ENCODE assay signal across 1 cellular context in the genomic region with DNA sequence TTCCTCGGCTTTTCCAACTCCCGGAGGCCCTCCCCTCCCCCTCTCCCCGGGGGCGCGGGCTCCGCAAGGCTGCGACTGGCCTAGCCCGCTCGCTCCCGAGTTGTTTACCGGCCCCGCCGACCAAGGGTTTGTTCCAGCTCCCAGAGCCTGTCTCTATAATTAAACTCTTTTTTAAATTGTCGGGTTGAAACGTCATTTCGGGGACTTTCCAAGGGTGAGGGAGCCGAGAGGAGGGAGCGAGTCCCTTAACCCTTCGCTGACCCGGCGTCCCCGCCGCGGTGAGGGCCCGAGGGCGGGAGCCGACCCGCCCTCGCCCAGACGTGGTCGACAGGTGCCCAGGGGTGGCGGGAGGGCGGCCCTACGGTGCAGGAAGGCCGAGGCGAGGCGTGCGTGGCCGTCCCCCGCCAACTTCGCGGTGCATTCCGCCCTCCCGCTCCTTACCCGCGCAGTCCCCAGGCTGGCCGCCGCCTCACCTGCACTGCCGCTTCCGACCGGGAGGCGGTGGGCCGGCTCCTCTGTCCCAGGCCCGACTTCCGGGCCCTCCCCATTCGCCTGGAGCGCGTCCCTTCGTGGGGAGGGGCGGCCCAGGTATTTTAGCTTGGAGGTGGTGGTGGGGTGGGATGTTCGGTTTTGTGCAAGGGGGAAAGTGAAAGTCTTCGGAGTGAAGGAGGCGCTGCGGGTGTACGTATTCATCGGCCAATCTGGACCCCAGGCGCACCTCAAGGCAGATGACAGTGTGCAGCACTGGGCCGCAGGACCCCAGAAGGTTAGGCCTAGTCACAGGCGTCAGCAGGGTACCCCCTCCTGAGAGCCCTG.
TF ChIP-seq lines count a peak whose summit lies in the region.

No MANE protein-coding gene starts in this region.

TF ChIP-seq in HEK293, 187 proteins besides CTCF, POLR2A, EP300 and RAD21 (continued from another document and continues in another):
- TF ChIP-seq, protein P1, sequence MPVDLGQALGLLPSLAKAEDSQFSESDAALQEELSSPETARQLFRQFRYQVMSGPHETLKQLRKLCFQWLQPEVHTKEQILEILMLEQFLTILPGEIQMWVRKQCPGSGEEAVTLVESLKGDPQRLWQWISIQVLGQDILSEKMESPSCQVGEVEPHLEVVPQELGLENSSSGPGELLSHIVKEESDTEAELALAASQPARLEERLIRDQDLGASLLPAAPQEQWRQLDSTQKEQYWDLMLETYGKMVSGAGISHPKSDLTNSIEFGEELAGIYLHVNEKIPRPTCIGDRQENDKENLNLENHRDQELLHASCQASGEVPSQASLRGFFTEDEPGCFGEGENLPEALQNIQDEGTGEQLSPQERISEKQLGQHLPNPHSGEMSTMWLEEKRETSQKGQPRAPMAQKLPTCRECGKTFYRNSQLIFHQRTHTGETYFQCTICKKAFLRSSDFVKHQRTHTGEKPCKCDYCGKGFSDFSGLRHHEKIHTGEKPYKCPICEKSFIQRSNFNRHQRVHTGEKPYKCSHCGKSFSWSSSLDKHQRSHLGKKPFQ (tag by site-specific recombination; IDR thresholded peaks at IDR 0.05): no peak
- no peak for TF ChIP-seq ZSCAN16 (tag by site-specific recombination; IDR thresholded peaks at IDR 0.05)
- TF ChIP-seq ZNF777 (tag by site-specific recombination; IDR thresholded peaks at IDR 0.05; ENCODE audit: borderline replicate concordance): 0 out of 2 replicates have a peak, but pooled peaks have one; percentile 33
- peak; percentile 84 for TF ChIP-seq ZFHX2 (tag by site-specific recombination; conservative IDR thresholded peaks at IDR 0.05)
- no peak for TF ChIP-seq HOXC10 (CRISPR knock-in tag; IDR thresholded peaks at IDR 0.05)
- peak; percentile 14; the same call in 1 of the 2 replicates for TF ChIP-seq KLF9 (tag by site-specific recombination; IDR thresholded peaks at IDR 0.05; ENCODE audit: low read depth)
- TF ChIP-seq MZF1 (tag by site-specific recombination; IDR thresholded peaks at IDR 0.05; ENCODE audit: borderline replicate concordance): no peak
- TF ChIP-seq BCL11B (tag by site-specific recombination; IDR thresholded peaks at IDR 0.05; ENCODE audit: low read depth): peak; percentile 15; the same call in 1 of the 2 replicates
- peak; percentile 86 for TF ChIP-seq ZEB2 (tag by site-specific recombination; IDR thresholded peaks at IDR 0.05)
- peak; percentile 58; the same call in 1 of the 2 replicates for TF ChIP-seq WT1 (tag by site-specific recombination; IDR thresholded peaks at IDR 0.05)
- 0 out of 2 replicates have a peak, but pooled peaks have one; percentile 68 for TF ChIP-seq GLI4 (tag by site-specific recombination; IDR thresholded peaks at IDR 0.05)
- peak; percentile 34; the same call in 1 of the 2 replicates for TF ChIP-seq KLF1 (tag by site-specific recombination; IDR thresholded peaks at IDR 0.05)
- TF ChIP-seq, protein P2, sequence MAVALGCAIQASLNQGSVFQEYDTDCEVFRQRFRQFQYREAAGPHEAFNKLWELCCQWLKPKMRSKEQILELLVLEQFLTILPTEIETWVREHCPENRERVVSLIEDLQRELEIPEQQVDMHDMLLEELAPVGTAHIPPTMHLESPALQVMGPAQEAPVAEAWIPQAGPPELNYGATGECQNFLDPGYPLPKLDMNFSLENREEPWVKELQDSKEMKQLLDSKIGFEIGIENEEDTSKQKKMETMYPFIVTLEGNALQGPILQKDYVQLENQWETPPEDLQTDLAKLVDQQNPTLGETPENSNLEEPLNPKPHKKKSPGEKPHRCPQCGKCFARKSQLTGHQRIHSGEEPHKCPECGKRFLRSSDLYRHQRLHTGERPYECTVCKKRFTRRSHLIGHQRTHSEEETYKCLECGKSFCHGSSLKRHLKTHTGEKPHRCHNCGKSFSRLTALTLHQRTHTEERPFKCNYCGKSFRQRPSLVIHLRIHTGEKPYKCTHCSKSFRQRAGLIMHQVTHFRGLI (tag by site-specific recombination; IDR thresholded peaks at IDR 0.05): peak; percentile 39; the same call in 1 of the 2 replicates
- peak; percentile 74 for TF ChIP-seq IKZF3 (tag by site-specific recombination; IDR thresholded peaks at IDR 0.05)
- 0 out of 2 replicates have a peak, but pooled peaks have one; percentile 22 for TF ChIP-seq ZNF610 (tag by site-specific recombination; IDR thresholded peaks at IDR 0.05; ENCODE audit: borderline replicate concordance)
- peak; percentile 85 for TF ChIP-seq ZNF341 (tag by site-specific recombination; IDR thresholded peaks at IDR 0.05; ENCODE audit: low read depth)
- TF ChIP-seq EGR2 (tag by site-specific recombination; IDR thresholded peaks at IDR 0.05; ENCODE audit: low read depth): peak; percentile 77
- TF ChIP-seq ZNF501 (tag by site-specific recombination; IDR thresholded peaks at IDR 0.05): 0 out of 2 replicates have a peak, but pooled peaks have one; percentile 4
- no peak for TF ChIP-seq ZNF658 (tag by site-specific recombination; IDR thresholded peaks at IDR 0.05)
- TF ChIP-seq, protein P3, sequence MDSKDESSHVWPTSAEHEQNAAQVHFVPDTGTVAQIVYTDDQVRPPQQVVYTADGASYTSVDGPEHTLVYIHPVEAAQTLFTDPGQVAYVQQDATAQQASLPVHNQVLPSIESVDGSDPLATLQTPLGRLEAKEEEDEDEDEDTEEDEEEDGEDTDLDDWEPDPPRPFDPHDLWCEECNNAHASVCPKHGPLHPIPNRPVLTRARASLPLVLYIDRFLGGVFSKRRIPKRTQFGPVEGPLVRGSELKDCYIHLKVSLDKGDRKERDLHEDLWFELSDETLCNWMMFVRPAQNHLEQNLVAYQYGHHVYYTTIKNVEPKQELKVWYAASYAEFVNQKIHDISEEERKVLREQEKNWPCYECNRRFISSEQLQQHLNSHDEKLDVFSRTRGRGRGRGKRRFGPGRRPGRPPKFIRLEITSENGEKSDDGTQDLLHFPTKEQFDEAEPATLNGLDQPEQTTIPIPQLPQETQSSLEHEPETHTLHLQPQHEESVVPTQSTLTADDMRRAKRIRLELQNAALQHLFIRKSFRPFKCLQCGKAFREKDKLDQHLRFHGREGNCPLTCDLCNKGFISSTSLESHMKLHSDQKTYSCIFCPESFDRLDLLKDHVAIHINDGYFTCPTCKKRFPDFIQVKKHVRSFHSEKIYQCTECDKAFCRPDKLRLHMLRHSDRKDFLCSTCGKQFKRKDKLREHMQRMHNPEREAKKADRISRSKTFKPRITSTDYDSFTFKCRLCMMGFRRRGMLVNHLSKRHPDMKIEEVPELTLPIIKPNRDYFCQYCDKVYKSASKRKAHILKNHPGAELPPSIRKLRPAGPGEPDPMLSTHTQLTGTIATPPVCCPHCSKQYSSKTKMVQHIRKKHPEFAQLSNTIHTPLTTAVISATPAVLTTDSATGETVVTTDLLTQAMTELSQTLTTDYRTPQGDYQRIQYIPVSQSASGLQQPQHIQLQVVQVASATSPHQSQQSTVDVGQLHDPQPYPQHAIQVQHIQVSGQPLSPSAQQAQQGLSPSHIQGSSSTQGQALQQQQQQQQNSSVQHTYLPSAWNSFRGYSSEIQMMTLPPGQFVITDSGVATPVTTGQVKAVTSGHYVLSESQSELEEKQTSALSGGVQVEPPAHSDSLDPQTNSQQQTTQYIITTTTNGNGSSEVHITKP (tag by site-specific recombination; IDR thresholded peaks at IDR 0.05): peak; percentile 86
- peak; percentile 71 for TF ChIP-seq SCRT2 (tag by site-specific recombination; IDR thresholded peaks at IDR 0.05)
- TF ChIP-seq KLF8 (tag by site-specific recombination; IDR thresholded peaks at IDR 0.05): peak; percentile 75; the same call in 1 of the 2 replicates
- peak; percentile 74 for TF ChIP-seq SP3 (tag by site-specific recombination; IDR thresholded peaks at IDR 0.05)
- TF ChIP-seq, protein P4, sequence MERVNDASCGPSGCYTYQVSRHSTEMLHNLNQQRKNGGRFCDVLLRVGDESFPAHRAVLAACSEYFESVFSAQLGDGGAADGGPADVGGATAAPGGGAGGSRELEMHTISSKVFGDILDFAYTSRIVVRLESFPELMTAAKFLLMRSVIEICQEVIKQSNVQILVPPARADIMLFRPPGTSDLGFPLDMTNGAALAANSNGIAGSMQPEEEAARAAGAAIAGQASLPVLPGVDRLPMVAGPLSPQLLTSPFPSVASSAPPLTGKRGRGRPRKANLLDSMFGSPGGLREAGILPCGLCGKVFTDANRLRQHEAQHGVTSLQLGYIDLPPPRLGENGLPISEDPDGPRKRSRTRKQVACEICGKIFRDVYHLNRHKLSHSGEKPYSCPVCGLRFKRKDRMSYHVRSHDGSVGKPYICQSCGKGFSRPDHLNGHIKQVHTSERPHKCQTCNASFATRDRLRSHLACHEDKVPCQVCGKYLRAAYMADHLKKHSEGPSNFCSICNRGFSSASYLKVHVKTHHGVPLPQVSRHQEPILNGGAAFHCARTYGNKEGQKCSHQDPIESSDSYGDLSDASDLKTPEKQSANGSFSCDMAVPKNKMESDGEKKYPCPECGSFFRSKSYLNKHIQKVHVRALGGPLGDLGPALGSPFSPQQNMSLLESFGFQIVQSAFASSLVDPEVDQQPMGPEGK (tag by site-specific recombination; IDR thresholded peaks at IDR 0.05): peak; percentile 94
- peak; percentile 49; the same call in 1 of the 2 replicates for TF ChIP-seq ZXDB (tag by site-specific recombination; IDR thresholded peaks at IDR 0.05)
- 0 out of 2 replicates have a peak, but pooled peaks have one; percentile 40 for TF ChIP-seq TRIM28 (IDR thresholded peaks at IDR 0.05; ENCODE audit: borderline replicate concordance, low read length)
- TF ChIP-seq, protein P5, sequence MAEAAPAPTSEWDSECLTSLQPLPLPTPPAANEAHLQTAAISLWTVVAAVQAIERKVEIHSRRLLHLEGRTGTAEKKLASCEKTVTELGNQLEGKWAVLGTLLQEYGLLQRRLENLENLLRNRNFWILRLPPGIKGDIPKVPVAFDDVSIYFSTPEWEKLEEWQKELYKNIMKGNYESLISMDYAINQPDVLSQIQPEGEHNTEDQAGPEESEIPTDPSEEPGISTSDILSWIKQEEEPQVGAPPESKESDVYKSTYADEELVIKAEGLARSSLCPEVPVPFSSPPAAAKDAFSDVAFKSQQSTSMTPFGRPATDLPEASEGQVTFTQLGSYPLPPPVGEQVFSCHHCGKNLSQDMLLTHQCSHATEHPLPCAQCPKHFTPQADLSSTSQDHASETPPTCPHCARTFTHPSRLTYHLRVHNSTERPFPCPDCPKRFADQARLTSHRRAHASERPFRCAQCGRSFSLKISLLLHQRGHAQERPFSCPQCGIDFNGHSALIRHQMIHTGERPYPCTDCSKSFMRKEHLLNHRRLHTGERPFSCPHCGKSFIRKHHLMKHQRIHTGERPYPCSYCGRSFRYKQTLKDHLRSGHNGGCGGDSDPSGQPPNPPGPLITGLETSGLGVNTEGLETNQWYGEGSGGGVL (tag by site-specific recombination; IDR thresholded peaks at IDR 0.05): peak; percentile 53; the same call in 1 of the 2 replicates
- no peak for TF ChIP-seq ZFP3 (tag by site-specific recombination; IDR thresholded peaks at IDR 0.05; ENCODE audit: low read depth)
- peak; percentile 85 for TF ChIP-seq GLIS2 (tag by site-specific recombination; IDR thresholded peaks at IDR 0.05)
- TF ChIP-seq, protein P6, sequence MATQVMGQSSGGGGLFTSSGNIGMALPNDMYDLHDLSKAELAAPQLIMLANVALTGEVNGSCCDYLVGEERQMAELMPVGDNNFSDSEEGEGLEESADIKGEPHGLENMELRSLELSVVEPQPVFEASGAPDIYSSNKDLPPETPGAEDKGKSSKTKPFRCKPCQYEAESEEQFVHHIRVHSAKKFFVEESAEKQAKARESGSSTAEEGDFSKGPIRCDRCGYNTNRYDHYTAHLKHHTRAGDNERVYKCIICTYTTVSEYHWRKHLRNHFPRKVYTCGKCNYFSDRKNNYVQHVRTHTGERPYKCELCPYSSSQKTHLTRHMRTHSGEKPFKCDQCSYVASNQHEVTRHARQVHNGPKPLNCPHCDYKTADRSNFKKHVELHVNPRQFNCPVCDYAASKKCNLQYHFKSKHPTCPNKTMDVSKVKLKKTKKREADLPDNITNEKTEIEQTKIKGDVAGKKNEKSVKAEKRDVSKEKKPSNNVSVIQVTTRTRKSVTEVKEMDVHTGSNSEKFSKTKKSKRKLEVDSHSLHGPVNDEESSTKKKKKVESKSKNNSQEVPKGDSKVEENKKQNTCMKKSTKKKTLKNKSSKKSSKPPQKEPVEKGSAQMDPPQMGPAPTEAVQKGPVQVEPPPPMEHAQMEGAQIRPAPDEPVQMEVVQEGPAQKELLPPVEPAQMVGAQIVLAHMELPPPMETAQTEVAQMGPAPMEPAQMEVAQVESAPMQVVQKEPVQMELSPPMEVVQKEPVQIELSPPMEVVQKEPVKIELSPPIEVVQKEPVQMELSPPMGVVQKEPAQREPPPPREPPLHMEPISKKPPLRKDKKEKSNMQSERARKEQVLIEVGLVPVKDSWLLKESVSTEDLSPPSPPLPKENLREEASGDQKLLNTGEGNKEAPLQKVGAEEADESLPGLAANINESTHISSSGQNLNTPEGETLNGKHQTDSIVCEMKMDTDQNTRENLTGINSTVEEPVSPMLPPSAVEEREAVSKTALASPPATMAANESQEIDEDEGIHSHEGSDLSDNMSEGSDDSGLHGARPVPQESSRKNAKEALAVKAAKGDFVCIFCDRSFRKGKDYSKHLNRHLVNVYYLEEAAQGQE (tag by site-specific recombination; IDR thresholded peaks at IDR 0.05): 0 out of 2 replicates have a peak, but pooled peaks have one; percentile 13
- peak; percentile 71 for TF ChIP-seq ZNF600 (tag by site-specific recombination; IDR thresholded peaks at IDR 0.05)
- TF ChIP-seq ZNF843 (tag by site-specific recombination; IDR thresholded peaks at IDR 0.05): 0 out of 2 replicates have a peak, but pooled peaks have one; percentile 19
- TF ChIP-seq ZBTB48 (tag by site-specific recombination; IDR thresholded peaks at IDR 0.05): peak; percentile 69
- TF ChIP-seq, protein P7, sequence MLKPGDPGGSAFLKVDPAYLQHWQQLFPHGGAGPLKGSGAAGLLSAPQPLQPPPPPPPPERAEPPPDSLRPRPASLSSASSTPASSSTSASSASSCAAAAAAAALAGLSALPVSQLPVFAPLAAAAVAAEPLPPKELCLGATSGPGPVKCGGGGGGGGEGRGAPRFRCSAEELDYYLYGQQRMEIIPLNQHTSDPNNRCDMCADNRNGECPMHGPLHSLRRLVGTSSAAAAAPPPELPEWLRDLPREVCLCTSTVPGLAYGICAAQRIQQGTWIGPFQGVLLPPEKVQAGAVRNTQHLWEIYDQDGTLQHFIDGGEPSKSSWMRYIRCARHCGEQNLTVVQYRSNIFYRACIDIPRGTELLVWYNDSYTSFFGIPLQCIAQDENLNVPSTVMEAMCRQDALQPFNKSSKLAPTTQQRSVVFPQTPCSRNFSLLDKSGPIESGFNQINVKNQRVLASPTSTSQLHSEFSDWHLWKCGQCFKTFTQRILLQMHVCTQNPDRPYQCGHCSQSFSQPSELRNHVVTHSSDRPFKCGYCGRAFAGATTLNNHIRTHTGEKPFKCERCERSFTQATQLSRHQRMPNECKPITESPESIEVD (tag by site-specific recombination; IDR thresholded peaks at IDR 0.05): no peak
